Comparison of ENCODE assay signal across 9 cellular contexts in genomic region chr19:6730153-6730804, GRCh38. TPM values are rescaled to one million over a fixed set of nuclear protein-coding genes. Genes with fewer than 3 reads are reported as not detected.
DNase-seq lines count a peak whose midpoint lies in the region; ATAC-seq, FAIRE-seq and TF ChIP-seq lines count a peak whose summit lies in the region.
"Had no signal": no experiment of that assay in that cellular context is flagged by ENCODE, and none has a peak within 500 bp of the region (broad histone marks: within the 10 kb centered on the region; RNA-seq: fewer than 3 reads in every experiment).

No MANE protein-coding gene starts in this region.

- H3K4me1 ChIP-seq in HepG2 (ENCODE audit: insufficient read depth, low read length) (peaks cover 71% of the 10 kb centered on the region), vagina (peaks cover under 1% of the 10 kb centered on the region)

- H3K27ac ChIP-seq in HepG2 (ENCODE audit: extremely low read length, insufficient read depth, low read length) (peak overlapping the region; percentile 99), substantia nigra (ENCODE audit: low read depth, low read length, poor library complexity, severe bottlenecking) (peak overlapping the region; percentile 49), vagina (no peak overlapping the region)
- H3K27ac ChIP-seq: thoracic aorta had no signal

- H3K4me2 ChIP-seq in HepG2 (ENCODE audit: low read depth, low read length): peak overlapping the region; percentile 99

- H3K9me3 ChIP-seq in HepG2 (ENCODE audit: low read length) (no peaks in the 10 kb centered on the region), vagina (no peaks in the 10 kb centered on the region)
- H3K9me3 ChIP-seq: thoracic aorta had no signal

- POLR2A ChIA-PET in HepG2 (lab: Yijun Ruan, JAX): interaction anchor here (0.6 to 3.8 kb wide), 11 partner anchors 8 to 219 kb away, joined by 3 to 187 read pairs (median 5); partner anchors contain the start of genes C3 and GPR108

- FAIRE-seq in HepG2 (lab: Jason Lieb, UNC) (peak; percentile 92), H54 (lab: Jason Lieb, UNC) (no peak)

- TF ChIP-seq CTCF in HepG2 (CRISPR knock-in tag; IDR thresholded peaks at IDR 0.05): no peak
- no peak for TF ChIP-seq CTCF in vagina (IDR thresholded peaks at IDR 0.05)

- H3K9me3 Mint-ChIP-seq in activated T-cell treated with anti-CD3 and anti-CD28 coated beads, Interleukin-2, amount 50 U/mL, for 72 hours: no peaks in the 10 kb centered on the region

- H3K27me3 Mint-ChIP-seq in activated T-cell treated with anti-CD3 and anti-CD28 coated beads, Interleukin-2, amount 50 U/mL, for 72 hours (ENCODE audit: low read depth): no peaks in the 10 kb centered on the region

- CTCF ChIA-PET in HepG2 (lab: Yijun Ruan, JAX; ENCODE audit: low intra/inter-chr PET ratio, low total read pairs): no interaction called here

- no TSS peak for BruUV-seq in HepG2 (replicated peaks; lab: Mats Ljungman, UMichigan)

- peak in 1 of 2 experiments; percentile 73; a peak in 2 of 4 replicates for TF ChIP-seq EP300 in HepG2 (IDR thresholded peaks at IDR 0.05; ENCODE audit: low read depth in 2 of 2, low read length in 2 of 2)
- TF ChIP-seq EP300 in HepG2 (CRISPR knock-in tag; IDR thresholded peaks at IDR 0.05; ENCODE audit: borderline replicate concordance): peak; percentile 76

- peak; percentile 39 to 43 for ATAC-seq in activated T-cell treated with anti-CD3 and anti-CD28 coated beads, Interleukin-2, amount 50 U/mL, for 72 hours (replicated peaks in 1 of 2)
- peak; percentile 85 for ATAC-seq in HepG2
- ATAC-seq in HG03565 (IDR thresholded peaks at IDR 0.05; ENCODE audit: unreplicated experiment): no peak

- peaks cover 5 to 13% of the 10 kb centered on the region in 2 donors for H3K36me3 Mint-ChIP-seq in activated T-cell treated with anti-CD3 and anti-CD28 coated beads, Interleukin-2, amount 50 U/mL, for 72 hours (ENCODE audit: insufficient read depth in 2 of 2)

- 2% methylated on average over 15 of the region's 27 CpGs for WGBS in HepG2 (ENCODE audit: low lambda C conversion rate)

- H3K27me3 ChIP-seq in HepG2 (ENCODE audit: control insufficient read depth in 1 of 2, insufficient read depth in 2 of 2, low read length in 2 of 2): no peaks in the 10 kb centered on the region
- no peaks in the 10 kb centered on the region for H3K27me3 ChIP-seq in vagina

- H3K79me2 ChIP-seq in HepG2 (ENCODE audit: insufficient read depth, low read length): peaks cover 2% of the 10 kb centered on the region

- H3K4me3 ChIP-seq in HepG2 (replicated peaks in 1 of 3; ENCODE audit: insufficient read depth in 1 of 3, low read depth in 2 of 3, low read length in 3 of 3) (peak overlapping the region; percentile 48 to 70 (median 63); a peak in 5 of 6 replicates), vagina (no peak overlapping the region)
- H3K4me3 ChIP-seq: thoracic aorta had no signal

- H2AFZ ChIP-seq in HepG2 (ENCODE audit: low read length): no peak overlapping the region

- intact Hi-C loops in HepG2 (cut with micrococcal nuclease; ENCODE audit: unreplicated experiment) (loop anchor here (1.0 to 10.0 kb wide), 2 partner anchors 10 to 1145 kb away; partner anchors contain the start of genes C3 and PRR36), vagina (cut with DNase I) (loop anchor here (10.0 kb wide), 1 partner anchor 135 kb away; no protein-coding TSS in a partner anchor)

- in situ Hi-C loops in HepG2 (cut with HindIII; ENCODE audit: extremely low pct_ligation_motif_present, low pct_unique_long_range_greater_than_20kb): no loop called here

- no peaks in the 10 kb centered on the region for H4K20me1 ChIP-seq in HepG2 (ENCODE audit: insufficient read depth, low read length)

- TF ChIP-seq POLR2A in HepG2 (IDR thresholded peaks at IDR 0.05; ENCODE audit: insufficient read depth in 1 of 2, low read depth in 2 of 2, low read length in 2 of 2): peak; percentile 34 to 76; a peak in 3 of 4 replicates
- TF ChIP-seq POLR2A in vagina (IDR thresholded peaks at IDR 0.05): no peak
- TF ChIP-seq POLR2A in H54 (IDR thresholded peaks at IDR 0.05; ENCODE audit: low read depth, low read length): no peak

- DNase-seq in NOMO-1 treated with DMSO at 0.1 percent for 48 hours (lab: John Stamatoyannopoulos, UW; ENCODE audit: unreplicated experiment): peak; percentile 50
- DNase-seq in NOMO-1 treated with dmso at 0.1 percent for 144 hours (lab: John Stamatoyannopoulos, UW; ENCODE audit: unreplicated experiment): no peak
- peak; percentile 51 to 55 for DNase-seq in activated T-cell treated with anti-CD3 and anti-CD28 coated beads, Interleukin-2, amount 50 U/mL, for 72 hours
- peak; percentile 96 for DNase-seq in HepG2 (ENCODE audit: low spot score)
- DNase-seq in substantia nigra (lab: John Stamatoyannopoulos, UW): peak in 40 of 49 donors; percentile 8 to 86 (median 59)
- DNase-seq in vagina (ENCODE audit: extremely low spot score in 2 of 2): no peak
- no peak for DNase-seq in H54 (ENCODE audit: insufficient read length, low spot score)

- peak overlapping the region; percentile 86 for H3K9ac ChIP-seq in HepG2 (ENCODE audit: insufficient read depth, low read depth, low read length)

- TF ChIP-seq RAD21 in HepG2 (CRISPR knock-in tag; IDR thresholded peaks at IDR 0.05): 0 out of 2 replicates have a peak, but pooled peaks have one; percentile 24

- peaks cover 0 to 2% of the 10 kb centered on the region in 2 experiments; a peak in 2 of 5 replicates for H3K36me3 ChIP-seq in HepG2 (replicated peaks in 1 of 2; ENCODE audit: control insufficient read depth in 1 of 2, insufficient read depth in 2 of 2, low read length in 2 of 2)
- H3K36me3 ChIP-seq in vagina: peaks cover 0 to 24% of the 10 kb centered on the region in 2 donors

- no peak overlapping the region for H3K27ac Mint-ChIP-seq in activated T-cell treated with anti-CD3 and anti-CD28 coated beads, Interleukin-2, amount 50 U/mL, for 72 hours

- H3K4me3 Mint-ChIP-seq in activated T-cell treated with anti-CD3 and anti-CD28 coated beads, Interleukin-2, amount 50 U/mL, for 72 hours: no peak overlapping the region

- peaks cover 5% of the 10 kb centered on the region for H3K4me1 Mint-ChIP-seq in activated T-cell treated with anti-CD3 and anti-CD28 coated beads, Interleukin-2, amount 50 U/mL, for 72 hours (ENCODE audit: low read depth)

RNA-seq across cellular contexts. Expression of gene GPR108, which starts 7.1 kb away (rescaled TPM):
- 100 to 1,000 TPM; 130 to 162 TPM for total RNA-seq in activated T-cell treated with anti-CD3 and anti-CD28 coated beads, Interleukin-2, amount 50 U/mL, for 72 hours
- total RNA-seq in HepG2 (2016; rRNA removed; fragmentation: Illumina TruSeq; extraction: Trizol) (24.1 and 36.4 TPM in 2 replicates), vagina (62.9 TPM)
- 38.0 and 46.7 TPM in 2 replicates for total RNA-seq in HepG2 (2016; cell fraction: cytosol; rRNA removed; fragmentation: Illumina TruSeq; extraction: Trizol; ENCODE audit: low read depth)
- total RNA-seq in HepG2 (2016; cell fraction: insoluble cytoplasmic fraction; rRNA removed; fragmentation: Illumina TruSeq; extraction: Trizol): 17.4 and 36.4 TPM in 2 replicates
- 50.7 and 59.0 TPM in 2 replicates for total RNA-seq in HepG2 (2016; cell fraction: membrane; rRNA removed; fragmentation: Illumina TruSeq; extraction: Trizol)
- 28.9 and 37.5 TPM in 2 replicates for total RNA-seq in HepG2 (2016; cell fraction: nucleus; rRNA removed; fragmentation: Illumina TruSeq; extraction: Trizol)
- polyA plus RNA-seq in HepG2 (2011; rRNA removed): 63.0 and 69.7 TPM in 2 replicates
- 52.1 and 59.5 TPM in 2 replicates for polyA plus RNA-seq in HepG2 (2011; cell fraction: cytosol; rRNA removed)
- polyA plus RNA-seq in HepG2 (2011; cell fraction: nucleus; rRNA removed): 207 and 243 TPM in 2 replicates
- polyA plus RNA-seq in HepG2 (2012): 28.8 and 45.1 TPM in 2 replicates
- 45.8 and 48.0 TPM in 2 replicates for polyA plus RNA-seq in HepG2 (2016; cell fraction: cytosol; fragmentation: Illumina TruSeq; extraction: Trizol; ENCODE audit: low read depth)
- polyA plus RNA-seq in HepG2 (2016; cell fraction: insoluble cytoplasmic fraction; fragmentation: Illumina TruSeq; extraction: Trizol; ENCODE audit: low read depth): 22.1 and 29.5 TPM in 2 replicates
- polyA plus RNA-seq in HepG2 (2016; cell fraction: membrane; fragmentation: Illumina TruSeq; extraction: Trizol; ENCODE audit: low read depth): 52.9 and 59.3 TPM in 2 replicates
- 87.3 and 93.9 TPM in 2 replicates for polyA plus RNA-seq in HepG2 (2016; cell fraction: nucleus; fragmentation: Illumina TruSeq; extraction: Trizol; ENCODE audit: insufficient read depth, low read depth)
- polyA minus RNA-seq in HepG2 (2011; rRNA and poly(A)+ RNA removed; ENCODE audit: low replicate concordance): 154 and 189 TPM in 2 replicates
- 18.7 and 18.9 TPM in 2 replicates for polyA minus RNA-seq in HepG2 (2011; cell fraction: cytosol; rRNA and poly(A)+ RNA removed)
- 28.3 and 32.7 TPM in 2 replicates for polyA minus RNA-seq in HepG2 (2011; cell fraction: nucleus; rRNA and poly(A)+ RNA removed)

RNA-seq across cellular contexts. Expression of gene TRIP10, which starts 9.2 kb away (rescaled TPM):
- total RNA-seq in activated T-cell treated with anti-CD3 and anti-CD28 coated beads, Interleukin-2, amount 50 U/mL, for 72 hours: 10 to 100 TPM; 49.0 to 68.4 TPM
- total RNA-seq in HepG2 (2016; rRNA removed; fragmentation: Illumina TruSeq; extraction: Trizol) (24.1 and 32.5 TPM in 2 replicates), vagina (129 TPM)
- total RNA-seq in HepG2 (2016; cell fraction: cytosol; rRNA removed; fragmentation: Illumina TruSeq; extraction: Trizol; ENCODE audit: low read depth): 14.5 and 17.4 TPM in 2 replicates
- 21.0 and 35.2 TPM in 2 replicates for total RNA-seq in HepG2 (2016; cell fraction: insoluble cytoplasmic fraction; rRNA removed; fragmentation: Illumina TruSeq; extraction: Trizol)
- total RNA-seq in HepG2 (2016; cell fraction: membrane; rRNA removed; fragmentation: Illumina TruSeq; extraction: Trizol): 24.2 and 24.9 TPM in 2 replicates
- total RNA-seq in HepG2 (2016; cell fraction: nucleus; rRNA removed; fragmentation: Illumina TruSeq; extraction: Trizol): 15.8 and 19.9 TPM in 2 replicates
- polyA plus RNA-seq in HepG2 (2011; rRNA removed): 33.2 and 39.4 TPM in 2 replicates
- polyA plus RNA-seq in HepG2 (2011; cell fraction: cytosol; rRNA removed): 27.2 and 31.9 TPM in 2 replicates
- 93.2 and 99.5 TPM in 2 replicates for polyA plus RNA-seq in HepG2 (2011; cell fraction: nucleus; rRNA removed)
- 45.5 and 60.4 TPM in 2 replicates for polyA plus RNA-seq in HepG2 (2012)
- polyA plus RNA-seq in HepG2 (2016; cell fraction: cytosol; fragmentation: Illumina TruSeq; extraction: Trizol; ENCODE audit: low read depth): 20.7 and 22.0 TPM in 2 replicates
- polyA plus RNA-seq in HepG2 (2016; cell fraction: insoluble cytoplasmic fraction; fragmentation: Illumina TruSeq; extraction: Trizol; ENCODE audit: low read depth): 32.6 and 39.0 TPM in 2 replicates
- polyA plus RNA-seq in HepG2 (2016; cell fraction: membrane; fragmentation: Illumina TruSeq; extraction: Trizol; ENCODE audit: low read depth): 29.2 and 30.7 TPM in 2 replicates
- 79.8 and 91.2 TPM in 2 replicates for polyA plus RNA-seq in HepG2 (2016; cell fraction: nucleus; fragmentation: Illumina TruSeq; extraction: Trizol; ENCODE audit: insufficient read depth, low read depth)
- polyA minus RNA-seq in HepG2 (2011; rRNA and poly(A)+ RNA removed; ENCODE audit: low replicate concordance): 17.1 and 24.3 TPM in 2 replicates
- 14.9 and 15.0 TPM in 2 replicates for polyA minus RNA-seq in HepG2 (2011; cell fraction: cytosol; rRNA and poly(A)+ RNA removed)
- polyA minus RNA-seq in HepG2 (2011; cell fraction: nucleus; rRNA and poly(A)+ RNA removed): 19.4 and 20.3 TPM in 2 replicates

RNA-seq across cellular contexts. Expression of gene C3, which starts 9.8 kb away (rescaled TPM):
- total RNA-seq in activated T-cell treated with anti-CD3 and anti-CD28 coated beads, Interleukin-2, amount 50 U/mL, for 72 hours: 1 to 10 TPM; 1.8 to 2.5 TPM
- total RNA-seq in HepG2 (2016; rRNA removed; fragmentation: Illumina TruSeq; extraction: Trizol) (700 and 1,455 TPM in 2 replicates), vagina (1,239 TPM)
- 160 and 192 TPM in 2 replicates for total RNA-seq in HepG2 (2016; cell fraction: cytosol; rRNA removed; fragmentation: Illumina TruSeq; extraction: Trizol; ENCODE audit: low read depth)
- 643 and 1,412 TPM in 2 replicates for total RNA-seq in HepG2 (2016; cell fraction: insoluble cytoplasmic fraction; rRNA removed; fragmentation: Illumina TruSeq; extraction: Trizol)
- total RNA-seq in HepG2 (2016; cell fraction: membrane; rRNA removed; fragmentation: Illumina TruSeq; extraction: Trizol): 268 and 291 TPM in 2 replicates
- total RNA-seq in HepG2 (2016; cell fraction: nucleus; rRNA removed; fragmentation: Illumina TruSeq; extraction: Trizol): 1,410 and 1,846 TPM in 2 replicates
- 6,272 and 9,798 TPM in 2 replicates for polyA plus RNA-seq in HepG2 (2011; rRNA removed)
- 4,601 and 7,618 TPM in 2 replicates for polyA plus RNA-seq in HepG2 (2011; cell fraction: cytosol; rRNA removed)
- polyA plus RNA-seq in HepG2 (2011; cell fraction: nucleus; rRNA removed): 6,023 and 6,891 TPM in 2 replicates
- 3,859 and 6,494 TPM in 2 replicates for polyA plus RNA-seq in HepG2 (2012)
- 195 and 210 TPM in 2 replicates for polyA plus RNA-seq in HepG2 (2016; cell fraction: cytosol; fragmentation: Illumina TruSeq; extraction: Trizol; ENCODE audit: low read depth)
- polyA plus RNA-seq in HepG2 (2016; cell fraction: insoluble cytoplasmic fraction; fragmentation: Illumina TruSeq; extraction: Trizol; ENCODE audit: low read depth): 903 and 1,023 TPM in 2 replicates
- polyA plus RNA-seq in HepG2 (2016; cell fraction: membrane; fragmentation: Illumina TruSeq; extraction: Trizol; ENCODE audit: low read depth): 286 and 340 TPM in 2 replicates
- 3,631 and 3,793 TPM in 2 replicates for polyA plus RNA-seq in HepG2 (2016; cell fraction: nucleus; fragmentation: Illumina TruSeq; extraction: Trizol; ENCODE audit: insufficient read depth, low read depth)
- 785 and 9,683 TPM in 2 replicates for polyA minus RNA-seq in HepG2 (2011; rRNA and poly(A)+ RNA removed; ENCODE audit: low replicate concordance)
- 2,000 and 4,520 TPM in 2 replicates for polyA minus RNA-seq in HepG2 (2011; cell fraction: cytosol; rRNA and poly(A)+ RNA removed)
- 1,680 and 2,385 TPM in 2 replicates for polyA minus RNA-seq in HepG2 (2011; cell fraction: nucleus; rRNA and poly(A)+ RNA removed)

RNA-seq across cellular contexts. Expression of gene SH2D3A, which starts 37.0 kb away (rescaled TPM):
- 10 to 100 TPM; 19.9 to 24.5 TPM for total RNA-seq in activated T-cell treated with anti-CD3 and anti-CD28 coated beads, Interleukin-2, amount 50 U/mL, for 72 hours
- 0.60 and 1.0 TPM in 2 replicates for total RNA-seq in HepG2 (2016; rRNA removed; fragmentation: Illumina TruSeq; extraction: Trizol)
- total RNA-seq in HepG2 (2016; cell fraction: cytosol; rRNA removed; fragmentation: Illumina TruSeq; extraction: Trizol; ENCODE audit: low read depth): 0.61 and 1.1 TPM in 2 replicates
- total RNA-seq in HepG2 (2016; cell fraction: insoluble cytoplasmic fraction; rRNA removed; fragmentation: Illumina TruSeq; extraction: Trizol): 0.82 and 1.2 TPM in 2 replicates
- 1.00 and 1.4 TPM in 2 replicates for total RNA-seq in HepG2 (2016; cell fraction: membrane; rRNA removed; fragmentation: Illumina TruSeq; extraction: Trizol)
- 0.81 and 1.2 TPM in 2 replicates for total RNA-seq in HepG2 (2016; cell fraction: nucleus; rRNA removed; fragmentation: Illumina TruSeq; extraction: Trizol)
- polyA plus RNA-seq in HepG2 (2011; rRNA removed): 1.8 and 2.2 TPM in 2 replicates
- 0.97 and 1.7 TPM in 2 replicates for polyA plus RNA-seq in HepG2 (2011; cell fraction: cytosol; rRNA removed)
- polyA plus RNA-seq in HepG2 (2011; cell fraction: nucleus; rRNA removed): 2.5 and 3.9 TPM in 2 replicates
- polyA plus RNA-seq in HepG2 (2012): 1.7 and 1.9 TPM in 2 replicates
- 0.81 and 0.84 TPM in 2 replicates for polyA plus RNA-seq in HepG2 (2016; cell fraction: cytosol; fragmentation: Illumina TruSeq; extraction: Trizol; ENCODE audit: low read depth)
- polyA plus RNA-seq in HepG2 (2016; cell fraction: insoluble cytoplasmic fraction; fragmentation: Illumina TruSeq; extraction: Trizol; ENCODE audit: low read depth): 1.0 and 1.5 TPM in 2 replicates
- 0.56 and 0.95 TPM in 2 replicates for polyA plus RNA-seq in HepG2 (2016; cell fraction: membrane; fragmentation: Illumina TruSeq; extraction: Trizol; ENCODE audit: low read depth)
- 1.2 and 2.2 TPM in 2 replicates for polyA plus RNA-seq in HepG2 (2016; cell fraction: nucleus; fragmentation: Illumina TruSeq; extraction: Trizol; ENCODE audit: insufficient read depth, low read depth)
- 2.2 and 18.7 TPM in 2 replicates for polyA minus RNA-seq in HepG2 (2011; rRNA and poly(A)+ RNA removed; ENCODE audit: low replicate concordance)
- polyA minus RNA-seq in HepG2 (2011; cell fraction: cytosol; rRNA and poly(A)+ RNA removed): 0.70 and 0.89 TPM in 2 replicates
- polyA minus RNA-seq in HepG2 (2011; cell fraction: nucleus; rRNA and poly(A)+ RNA removed): 2.1 and 2.3 TPM in 2 replicates
- total RNA-seq in vagina: 21.9 TPM

RNA-seq across cellular contexts. Expression of gene VAV1, which starts 42.2 kb away (rescaled TPM):
- total RNA-seq in activated T-cell treated with anti-CD3 and anti-CD28 coated beads, Interleukin-2, amount 50 U/mL, for 72 hours: 100 to 1,000 TPM; 111 to 114 TPM
- total RNA-seq in HepG2 (2016; rRNA removed; fragmentation: Illumina TruSeq; extraction: Trizol): not detected in 2 replicates
- total RNA-seq in HepG2 (2016; cell fraction: cytosol; rRNA removed; fragmentation: Illumina TruSeq; extraction: Trizol; ENCODE audit: low read depth): not detected in 2 replicates
- total RNA-seq in HepG2 (2016; cell fraction: insoluble cytoplasmic fraction; rRNA removed; fragmentation: Illumina TruSeq; extraction: Trizol): not detected in 2 replicates
- total RNA-seq in HepG2 (2016; cell fraction: membrane; rRNA removed; fragmentation: Illumina TruSeq; extraction: Trizol): not detected in 2 replicates
- not detected in 2 replicates for total RNA-seq in HepG2 (2016; cell fraction: nucleus; rRNA removed; fragmentation: Illumina TruSeq; extraction: Trizol)
- polyA plus RNA-seq in HepG2 (2011; rRNA removed): not detected in 2 replicates
- polyA plus RNA-seq in HepG2 (2011; cell fraction: cytosol; rRNA removed): not detected in 2 replicates
- polyA plus RNA-seq in HepG2 (2011; cell fraction: nucleus; rRNA removed): 0.05 TPM in 1 of 2 replicates, not detected in the other
- polyA plus RNA-seq in HepG2 (2012): not detected in 2 replicates
- not detected in 2 replicates for polyA plus RNA-seq in HepG2 (2016; cell fraction: cytosol; fragmentation: Illumina TruSeq; extraction: Trizol; ENCODE audit: low read depth)
- polyA plus RNA-seq in HepG2 (2016; cell fraction: insoluble cytoplasmic fraction; fragmentation: Illumina TruSeq; extraction: Trizol; ENCODE audit: low read depth): not detected in 2 replicates
- polyA plus RNA-seq in HepG2 (2016; cell fraction: membrane; fragmentation: Illumina TruSeq; extraction: Trizol; ENCODE audit: low read depth): not detected in 2 replicates
- not detected in 2 replicates for polyA plus RNA-seq in HepG2 (2016; cell fraction: nucleus; fragmentation: Illumina TruSeq; extraction: Trizol; ENCODE audit: insufficient read depth, low read depth)
- polyA minus RNA-seq in HepG2 (2011; rRNA and poly(A)+ RNA removed; ENCODE audit: low replicate concordance): not detected in 2 replicates
- not detected in 2 replicates for polyA minus RNA-seq in HepG2 (2011; cell fraction: cytosol; rRNA and poly(A)+ RNA removed)
- polyA minus RNA-seq in HepG2 (2011; cell fraction: nucleus; rRNA and poly(A)+ RNA removed): not detected in 2 replicates
- total RNA-seq in vagina: 5.9 TPM

Comparison
In these comparisons a context has a peak if more than half of its experiments do, and no peak if none do; other contexts are left out.
1. DNase-seq: peak in NOMO-1 treated with DMSO at 0.1 percent for 48 hours (single experiment), activated T-cell treated with anti-CD3 and anti-CD28 coated beads, Interleukin-2, amount 50 U/mL, for 72 hours (2 of 2), HepG2 (single experiment) and substantia nigra (40 of 49); none in NOMO-1 treated with dmso at 0.1 percent for 144 hours (single experiment), vagina (0 of 2) and H54 (single experiment).
2. H3K4me3 ChIP-seq: peak in HepG2 (3 of 3); none in vagina (0 of 2).
3. POLR2A ChIP-seq: peak in HepG2 (2 of 2); none in vagina (0 of 2) and H54 (single experiment).
4. RNA of gene C3, which starts 9.8 kb away (total RNA-seq): 160 to 1,846 TPM in HepG2 and 1,239 TPM in vagina (single experiment); 1.8 to 2.5 TPM in activated T-cell treated with anti-CD3 and anti-CD28 coated beads, Interleukin-2, amount 50 U/mL, for 72 hours; every median in the first group is over 10 times any median in the second.